Comparison of ENCODE assay signal across 23 cellular contexts in the genomic region with DNA sequence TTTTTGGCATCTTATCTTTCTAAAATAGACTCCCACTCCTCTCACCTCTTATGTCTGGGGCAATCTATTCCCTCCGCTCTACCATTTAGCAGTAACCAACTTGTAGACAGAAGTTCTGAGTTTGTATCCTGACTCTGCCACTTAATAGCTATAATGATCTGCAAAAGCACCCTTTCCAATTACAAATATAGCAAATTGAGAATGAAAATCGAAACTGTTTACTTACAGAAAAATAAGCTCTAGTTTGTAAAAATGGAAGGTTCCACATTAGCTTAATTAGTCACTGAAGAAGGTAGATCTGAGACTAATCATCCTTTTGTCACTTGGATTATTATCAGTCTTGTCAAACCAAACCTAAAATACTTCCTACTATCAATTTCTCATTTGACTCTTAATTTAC.
DNase-seq lines count a peak whose midpoint lies in the region; ATAC-seq and TF ChIP-seq lines count a peak whose summit lies in the region.
"Had no signal": no experiment of that assay in that cellular context is flagged by ENCODE, and none has a peak within 500 bp of the region (broad histone marks: within the 10 kb centered on the region; RNA-seq: fewer than 3 reads in every experiment).

No MANE protein-coding gene starts in this region.

- CTCF ChIA-PET in activated CD4-positive, alpha-beta memory T cell treated with anti-CD3 and anti-CD28 coated beads for 36 hours (lab: Charles Lee), result interaction anchor here (0.6 kb wide), 1 partner anchor 607 kb away, joined by 3 read pairs; no protein-coding TSS in a partner anchor

- peak overlapping the region; percentile 74 for H3K27ac Mint-ChIP-seq in mesothelial cell of epicardium
- no peak overlapping the region for H3K27ac Mint-ChIP-seq in activated CD4-positive, alpha-beta memory T cell treated with anti-CD3 and anti-CD28 coated beads for 36 hours

- no peaks in the 10 kb centered on the region for H3K36me3 Mint-ChIP-seq in mesothelial cell of epicardium
- H3K36me3 Mint-ChIP-seq in activated CD4-positive, alpha-beta memory T cell treated with anti-CD3 and anti-CD28 coated beads for 36 hours, result no peaks in the 10 kb centered on the region

- DNase-seq in mesothelial cell of epicardium (ENCODE audit: low spot score in 2 of 2, unreplicated experiment in 2 of 2), result no peak
- DNase-seq in H4 (ENCODE audit: low spot score), result no peak
- no peak for DNase-seq in activated CD4-positive, alpha-beta memory T cell treated with anti-CD3 and anti-CD28 coated beads for 36 hours
- no peak for DNase-seq in HPDE6-E6E7 (ENCODE audit: extremely low spot score)
- DNase-seq in cerebellar cortex (ENCODE audit: low spot score), result no peak
- DNase-seq: activated CD4-positive, alpha-beta T cell treated with anti-CD3 and anti-CD28 coated beads for 4 hours; activated CD8-positive, alpha-beta memory T cell treated with anti-CD3 and anti-CD28 coated beads for 24 hours; activated gamma-delta T cell; DMS53; foreskin keratinocyte; GOT3; heart right ventricle; MV-4-11; OCI-M1; pancreas; spleen; T-helper 2 cell; trophoblast cell had no signal

- POLR2A ChIA-PET in activated CD4-positive, alpha-beta memory T cell treated with anti-CD3 and anti-CD28 coated beads for 36 hours (lab: Charles Lee), result no interaction called here

- ATAC-seq in GM18519 (IDR thresholded peaks at IDR 0.05; ENCODE audit: low FRiP score, unreplicated experiment), result peak; percentile 48
- ATAC-seq in GM21529 (IDR thresholded peaks at IDR 0.05; ENCODE audit: unreplicated experiment), result peak; percentile 53
- peak; percentile 40 for ATAC-seq in HG03354 (IDR thresholded peaks at IDR 0.05; ENCODE audit: poor library complexity, severe bottlenecking, unreplicated experiment)
- ATAC-seq: foreskin keratinocyte, heart right ventricle, pancreas, SK-N-SH treated with all-trans-retinoic acid at 6 μM for 48 hours had no signal

- H3K27me3 Mint-ChIP-seq in mesothelial cell of epicardium (ENCODE audit: low read depth), result no peaks in the 10 kb centered on the region
- peaks cover 2% of the 10 kb centered on the region for H3K27me3 Mint-ChIP-seq in activated CD4-positive, alpha-beta memory T cell treated with anti-CD3 and anti-CD28 coated beads for 36 hours

- H3K4me3 Mint-ChIP-seq in mesothelial cell of epicardium, result no peak overlapping the region
- no peak overlapping the region for H3K4me3 Mint-ChIP-seq in activated CD4-positive, alpha-beta memory T cell treated with anti-CD3 and anti-CD28 coated beads for 36 hours
- H3K4me3 Mint-ChIP-seq: nephron had no signal

- no peaks in the 10 kb centered on the region for H3K9me3 Mint-ChIP-seq in mesothelial cell of epicardium
- no peaks in the 10 kb centered on the region for H3K9me3 Mint-ChIP-seq in activated CD4-positive, alpha-beta memory T cell treated with anti-CD3 and anti-CD28 coated beads for 36 hours
- H3K9me3 Mint-ChIP-seq: nephron had no signal

- intact Hi-C loops in activated CD4-positive, alpha-beta memory T cell treated with anti-CD3 and anti-CD28 coated beads for 36 hours (cut with micrococcal nuclease), result no loop called here

- H3K4me1 Mint-ChIP-seq in mesothelial cell of epicardium, result peaks cover 37% of the 10 kb centered on the region
- peaks cover 3% of the 10 kb centered on the region for H3K4me1 Mint-ChIP-seq in activated CD4-positive, alpha-beta memory T cell treated with anti-CD3 and anti-CD28 coated beads for 36 hours (ENCODE audit: low read depth)

- TF ChIP-seq CTCF in mesothelial cell of epicardium (IDR thresholded peaks at IDR 0.05; ENCODE audit: unreplicated experiment), result no peak
